ENCODE assay signal across 8 cellular contexts in the genomic region with DNA sequence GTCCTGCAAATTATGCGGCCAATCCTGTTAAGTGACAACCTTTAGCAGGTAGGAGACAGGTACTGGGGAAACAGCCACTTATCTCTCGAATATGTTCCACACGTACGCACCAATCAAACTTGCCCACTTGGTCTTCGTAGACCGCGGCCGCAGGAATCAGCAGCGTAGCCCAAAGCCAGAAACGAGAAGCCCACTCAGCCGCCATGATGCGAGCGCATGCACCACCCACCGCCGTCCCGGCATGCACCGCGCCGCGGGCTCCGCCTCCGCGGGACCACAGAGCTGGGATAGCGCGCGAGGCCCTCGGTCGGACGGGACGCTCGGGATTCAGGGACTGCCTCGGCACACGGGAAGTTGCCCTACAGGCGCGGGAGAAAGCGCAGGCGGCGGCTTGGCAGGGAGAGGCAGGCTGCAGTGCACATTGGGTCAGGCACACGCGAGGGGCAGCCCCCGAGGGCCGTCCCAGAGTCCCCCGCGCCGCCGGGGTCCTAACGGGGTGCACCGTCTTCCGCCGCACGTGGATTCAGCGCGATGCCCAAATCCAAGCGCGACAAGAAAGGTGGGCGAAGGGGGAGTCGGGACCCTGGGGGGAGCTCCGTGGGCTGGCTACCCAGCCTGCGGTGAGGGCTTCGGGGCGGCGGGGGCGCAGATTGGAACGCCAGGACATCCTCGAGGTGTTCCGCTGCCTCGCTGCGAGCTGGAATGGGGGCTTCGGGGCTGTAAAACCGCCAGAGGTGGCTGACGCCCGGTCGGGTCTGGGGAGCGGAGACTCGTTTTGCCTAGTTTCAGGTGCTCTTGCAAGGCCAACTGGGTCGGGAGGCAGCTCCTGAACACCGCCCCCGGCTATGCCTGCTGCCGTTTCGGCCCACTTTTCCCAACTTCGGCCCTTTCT. TPM values are rescaled to one million over a fixed set of nuclear protein-coding genes. Genes with fewer than 3 reads are reported as not detected.
DNase-seq lines count a peak whose midpoint lies in the region; ATAC-seq and TF ChIP-seq lines count a peak whose summit lies in the region.

A gene (minus strand): TSS at position 220 of the 892 bp plus-strand sequence. CDS start 15 bp downstream, at position 205.
A gene (plus strand): TSS at position 501 of the 892 bp plus-strand sequence. CDS start 31 bp downstream, at position 532.

- no peaks in the 10 kb centered on the region for H3K36me3 ChIP-seq in hepatocyte (replicated peaks; ENCODE audit: insufficient read depth, low read depth)
- H3K36me3 ChIP-seq in aorta (ENCODE audit: control insufficient read depth in 1 of 2, insufficient read depth in 2 of 2, low read length in 1 of 2) = peaks cover under 1 to 3% of the 10 kb centered on the region in 2 donors

- 1% methylated on average over 72 of the region's 81 CpGs for WGBS in hepatocyte (ENCODE audit: low lambda C conversion rate, missing lambda C conversion rate)
- 0% methylated on average over 80 to 81 of the region's 81 CpGs for WGBS in aorta, 2 donors

- peak within 1 kb of the TSS; percentile 93 for H3K4me2 ChIP-seq in hepatocyte

- H3K79me2 ChIP-seq in hepatocyte = peaks cover 80% of the 10 kb centered on the region

- H3K9me3 ChIP-seq in hepatocyte (ENCODE audit: low read depth) (no peaks in the 10 kb centered on the region), aorta (ENCODE audit: control insufficient read depth, low read length) (no peaks in the 10 kb centered on the region)

- H4K20me1 ChIP-seq in hepatocyte (ENCODE audit: insufficient read depth, poor library complexity, severe bottlenecking) = no peaks in the 10 kb centered on the region

- intact Hi-C loops in aorta (cut with DNase I) = loop anchor here in 1 of 2 donors (10.0 kb wide), 1 partner anchor 403 kb away; no protein-coding TSS in a partner anchor

- in situ Hi-C loops in astrocyte of the cerebellum (cut with HindIII; ENCODE audit: low sequenced_read_pairs) = no loop called here

- H3K9me2 ChIP-seq in hepatocyte (replicated peaks; ENCODE audit: insufficient read depth) = no peaks in the 10 kb centered on the region

- peak; percentile 86 for TF ChIP-seq POLR2A in GM15510 (IDR thresholded peaks at IDR 0.05; ENCODE audit: borderline replicate concordance, extremely low read depth, insufficient read length)

- DNase-seq in NCI-H146 treated with DMSO at 0.1 percent for 48 hours (lab: John Stamatoyannopoulos, UW; ENCODE audit: unreplicated experiment) (peak; percentile 37), T-helper 9 cell (peak; percentile 88), astrocyte of the cerebellum (ENCODE audit: low read depth) (peak; percentile 38), hepatocyte (ENCODE audit: low spot score) (peak; percentile 91), renal cortical epithelial cell (ENCODE audit: low read depth) (peak; percentile 51), aorta (peak; percentile 90 to 97)

- peak; percentile 92 for ATAC-seq in HG02798 (IDR thresholded peaks at IDR 0.05; ENCODE audit: poor library complexity, unreplicated experiment)
- peak; percentile 96 for ATAC-seq in aorta (ENCODE audit: low FRiP score)

- no peak for TF ChIP-seq CTCF in astrocyte of the cerebellum (IDR thresholded peaks at IDR 0.05; ENCODE audit: low read depth, low read length, missing control alignments)
- no peak for TF ChIP-seq CTCF in hepatocyte (IDR thresholded peaks at IDR 0.05; ENCODE audit: poor library complexity)

- peak within 1 kb of the TSS; percentile 94 for H3K4me3 ChIP-seq in astrocyte of the cerebellum (ENCODE audit: low read depth, low read length)
- peak within 1 kb of the TSS; percentile 83 for H3K4me3 ChIP-seq in hepatocyte
- H3K4me3 ChIP-seq in aorta (ENCODE audit: low read length in 2 of 2) = peak within 1 kb of the TSS; percentile 51 to 87

- H3K4me1 ChIP-seq in hepatocyte (ENCODE audit: insufficient read depth) (peaks cover 19% of the 10 kb centered on the region), aorta (ENCODE audit: control insufficient read depth in 1 of 2, insufficient read depth in 2 of 2, low read length in 2 of 2) (peaks cover 0 to 1% of the 10 kb centered on the region in 2 donors)

- H2AFZ ChIP-seq in hepatocyte = peak within 1 kb of the TSS; percentile 93

- H3K27me3 ChIP-seq in hepatocyte (no peaks in the 10 kb centered on the region), aorta (ENCODE audit: control insufficient read depth in 1 of 2, insufficient read depth in 2 of 2, low read length in 1 of 2) (no peaks in the 10 kb centered on the region)

- H3K27ac ChIP-seq in hepatocyte (peak within 1 kb of the TSS; percentile 98), aorta (ENCODE audit: low read depth in 1 of 2, low read length in 2 of 2) (peak within 1 kb of the TSS in 1 of 2 donors; percentile 72)

RNA-seq across cellular contexts. Expression of the first gene that starts in this region (rescaled TPM):
- total RNA-seq in hepatocyte (33.0 and 35.8 TPM in 2 replicates), renal cortical epithelial cell (48.6 and 65.7 TPM in 2 replicates), aorta (10 to 100 TPM; 33.9 to 35.0 TPM)
- polyA plus RNA-seq in hepatocyte (28.6 and 33.2 TPM in 2 replicates), aorta (10 to 100 TPM; 14.0 to 19.1 TPM)

RNA-seq across cellular contexts. Expression of the second gene that starts in this region (rescaled TPM):
- total RNA-seq in hepatocyte = 19.7 and 20.8 TPM in 2 replicates
- polyA plus RNA-seq in hepatocyte = 24.9 and 28.7 TPM in 2 replicates
- 21.5 and 34.0 TPM in 2 replicates for total RNA-seq in renal cortical epithelial cell
- total RNA-seq in aorta = 10 to 100 TPM; 13.0 to 14.2 TPM
- 10 to 100 TPM in 1 of 2 donors, 1 to 10 TPM in 1; 6.5 to 23.6 TPM for polyA plus RNA-seq in aorta

Comparison
In these comparisons a context has a peak if more than half of its experiments do, and no peak if none do; other contexts are left out.
1. DNase-seq: peak in every context shown above with its lines; median percentile 94 in aorta; 91 in hepatocyte; 88 in T-helper 9 cell; 51 in renal cortical epithelial cell; 38 in astrocyte of the cerebellum; 37 in NCI-H146 treated with DMSO at 0.1 percent for 48 hours.